Comparison of ENCODE assay signal across 14 cellular contexts in genomic region chr12:121511931-121512330, GRCh38.
DNase-seq lines count a peak whose midpoint lies in the region; ATAC-seq and TF ChIP-seq lines count a peak whose summit lies in the region.
"Had no signal": no experiment of that assay in that cellular context is flagged by ENCODE, and none has a peak within 500 bp of the region (broad histone marks: within the 10 kb centered on the region; RNA-seq: fewer than 3 reads in every experiment).

No MANE protein-coding gene starts in this region.

- H3K4me1 Mint-ChIP-seq in activated CD8-positive, alpha-beta T cell treated with anti-CD3 and anti-CD28 coated beads, Interleukin-2, amount 10 ng/mL, durations not matched to agents 7 days and 5 days (ENCODE audit: low read depth), result peaks cover 6% of the 10 kb centered on the region
- H3K4me1 Mint-ChIP-seq in activated CD8-positive, alpha-beta T cell treated with anti-CD3 and anti-CD28 coated beads for 36 hours (ENCODE audit: low read depth), result peaks cover 9% of the 10 kb centered on the region
- H3K4me1 Mint-ChIP-seq in activated B cell treated with CpG ODN at 0.5 μM for 24 hours, result peaks cover 26% of the 10 kb centered on the region

- POLR2A ChIA-PET in activated CD8-positive, alpha-beta T cell treated with anti-CD3 and anti-CD28 coated beads, Interleukin-2, amount 10 ng/mL, durations not matched to agents 7 days and 5 days (lab: Charles Lee), result no interaction called here
- POLR2A ChIA-PET in activated CD8-positive, alpha-beta T cell treated with anti-CD3 and anti-CD28 coated beads for 36 hours (lab: Charles Lee), result no interaction called here
- POLR2A ChIA-PET in activated B cell treated with CpG ODN at 0.5 μM for 24 hours (lab: Charles Lee), result no interaction called here

- TF ChIP-seq POLR2A in testis (IDR thresholded peaks at IDR 0.05), result no peak

- CTCF ChIA-PET in activated CD8-positive, alpha-beta T cell treated with anti-CD3 and anti-CD28 coated beads, Interleukin-2, amount 10 ng/mL, durations not matched to agents 7 days and 5 days (lab: Charles Lee), result no interaction called here
- CTCF ChIA-PET in activated CD8-positive, alpha-beta T cell treated with anti-CD3 and anti-CD28 coated beads for 36 hours (lab: Charles Lee), result interaction anchor here (1.2 kb wide), 1 partner anchor 33 kb away, joined by 3 read pairs; no protein-coding TSS in a partner anchor
- CTCF ChIA-PET in activated B cell treated with CpG ODN at 0.5 μM for 24 hours (lab: Charles Lee), result interaction anchor here (1.3 kb wide), 1 partner anchor 17 kb away, joined by 3 read pairs; no protein-coding TSS in a partner anchor

- peaks cover 16% of the 10 kb centered on the region for H3K4me1 ChIP-seq in testis

- WGBS in testis, 2 donors, result 59 to 72% methylated on average over 10 to 12 of the region's 12 CpGs

- no peak for DNase-seq in activated CD8-positive, alpha-beta T cell treated with anti-CD3 and anti-CD28 coated beads, Interleukin-2, amount 10 ng/mL, durations not matched to agents 7 days and 5 days
- DNase-seq in activated CD8-positive, alpha-beta T cell treated with anti-CD3 and anti-CD28 coated beads for 36 hours, result no peak
- DNase-seq in activated B cell treated with CpG ODN at 0.5 μM for 24 hours (no peak), fibroblast of peridontal ligament (ENCODE audit: extremely low read depth) (peak; percentile 6), testis (no peak), GF-D8 (lab: John Stamatoyannopoulos, UW) (no peak), NOMO-1 treated with dmso at 0.1 percent for 144 hours (lab: John Stamatoyannopoulos, UW; ENCODE audit: unreplicated experiment) (no peak)
- DNase-seq: Caco-2; CD8-positive, alpha-beta memory T cell; GOT3; H9 had no signal

- no peaks in the 10 kb centered on the region for H3K36me3 ChIP-seq in testis (ENCODE audit: low read depth, missing control alignments)

- peak overlapping the region; percentile 39 to 56 for H3K27ac ChIP-seq in testis
- H3K27ac ChIP-seq: 22Rv1 had no signal

- intact Hi-C loops in activated CD8-positive, alpha-beta T cell treated with anti-CD3 and anti-CD28 coated beads for 36 hours (cut with micrococcal nuclease), result no loop called here
- intact Hi-C loops in activated B cell treated with CpG ODN at 0.5 μM for 24 hours (cut with micrococcal nuclease) (loop anchor here (5.0 kb wide), 1 partner anchor 45 kb away; no protein-coding TSS in a partner anchor), testis (cut with DNase I; ENCODE audit: low total_unique reads) (no loop called here)

- no peak overlapping the region for H3K4me3 ChIP-seq in testis

- no peaks in the 10 kb centered on the region for H3K9me3 ChIP-seq in testis
- H3K9me3 ChIP-seq: Caco-2 had no signal

- no peak for TF ChIP-seq CTCF in activated CD8-positive, alpha-beta T cell treated with anti-CD3 and anti-CD28 coated beads for 36 hours (IDR thresholded peaks at IDR 0.05)
- no peak for TF ChIP-seq CTCF in activated B cell treated with CpG ODN at 0.5 μM for 24 hours (IDR thresholded peaks at IDR 0.05)
- TF ChIP-seq CTCF in testis (IDR thresholded peaks at IDR 0.05), result no peak

- no peaks in the 10 kb centered on the region for H3K27me3 ChIP-seq in testis

- H3K27ac Mint-ChIP-seq in activated CD8-positive, alpha-beta T cell treated with anti-CD3 and anti-CD28 coated beads, Interleukin-2, amount 10 ng/mL, durations not matched to agents 7 days and 5 days, result peak overlapping the region; percentile 10
- no peak overlapping the region for H3K27ac Mint-ChIP-seq in activated CD8-positive, alpha-beta T cell treated with anti-CD3 and anti-CD28 coated beads for 36 hours
- peak overlapping the region; percentile 7 for H3K27ac Mint-ChIP-seq in activated B cell treated with CpG ODN at 0.5 μM for 24 hours

- H3K9me3 Mint-ChIP-seq in activated CD8-positive, alpha-beta T cell treated with anti-CD3 and anti-CD28 coated beads, Interleukin-2, amount 10 ng/mL, durations not matched to agents 7 days and 5 days (ENCODE audit: insufficient read depth), result no peaks in the 10 kb centered on the region
- H3K9me3 Mint-ChIP-seq in activated CD8-positive, alpha-beta T cell treated with anti-CD3 and anti-CD28 coated beads for 36 hours, result no peaks in the 10 kb centered on the region
- H3K9me3 Mint-ChIP-seq in activated B cell treated with CpG ODN at 0.5 μM for 24 hours, result no peaks in the 10 kb centered on the region
- H3K9me3 Mint-ChIP-seq: CD8-positive, alpha-beta memory T cell had no signal

- ATAC-seq in activated CD8-positive, alpha-beta T cell treated with anti-CD3 and anti-CD28 coated beads, Interleukin-2, amount 10 ng/mL, durations not matched to agents 7 days and 5 days, result no peak
- no peak for ATAC-seq in activated CD8-positive, alpha-beta T cell treated with anti-CD3 and anti-CD28 coated beads for 36 hours
- ATAC-seq in activated B cell treated with CpG ODN at 0.5 μM for 24 hours (ENCODE audit: low read depth) (no peak), HG02884 (IDR thresholded peaks at IDR 0.05; ENCODE audit: unreplicated experiment) (no peak)
- ATAC-seq: HepG2 had no signal

- no peak overlapping the region for H3K4me3 Mint-ChIP-seq in activated CD8-positive, alpha-beta T cell treated with anti-CD3 and anti-CD28 coated beads, Interleukin-2, amount 10 ng/mL, durations not matched to agents 7 days and 5 days
- no peak overlapping the region for H3K4me3 Mint-ChIP-seq in activated CD8-positive, alpha-beta T cell treated with anti-CD3 and anti-CD28 coated beads for 36 hours
- H3K4me3 Mint-ChIP-seq in activated B cell treated with CpG ODN at 0.5 μM for 24 hours, result no peak overlapping the region
- H3K4me3 Mint-ChIP-seq: CD8-positive, alpha-beta memory T cell; H9 had no signal

- H3K27me3 Mint-ChIP-seq in activated CD8-positive, alpha-beta T cell treated with anti-CD3 and anti-CD28 coated beads, Interleukin-2, amount 10 ng/mL, durations not matched to agents 7 days and 5 days (ENCODE audit: low read depth), result no peaks in the 10 kb centered on the region
- no peaks in the 10 kb centered on the region for H3K27me3 Mint-ChIP-seq in activated CD8-positive, alpha-beta T cell treated with anti-CD3 and anti-CD28 coated beads for 36 hours
- H3K27me3 Mint-ChIP-seq in activated B cell treated with CpG ODN at 0.5 μM for 24 hours, result no peaks in the 10 kb centered on the region
- H3K27me3 Mint-ChIP-seq: CD8-positive, alpha-beta memory T cell had no signal

- H3K36me3 Mint-ChIP-seq in activated CD8-positive, alpha-beta T cell treated with anti-CD3 and anti-CD28 coated beads, Interleukin-2, amount 10 ng/mL, durations not matched to agents 7 days and 5 days (ENCODE audit: low read depth), result peaks cover 19% of the 10 kb centered on the region
- peaks cover 10% of the 10 kb centered on the region for H3K36me3 Mint-ChIP-seq in activated CD8-positive, alpha-beta T cell treated with anti-CD3 and anti-CD28 coated beads for 36 hours (ENCODE audit: low read depth)
- peaks cover 75% of the 10 kb centered on the region for H3K36me3 Mint-ChIP-seq in activated B cell treated with CpG ODN at 0.5 μM for 24 hours (ENCODE audit: low read depth)
